In the genomic region with DNA sequence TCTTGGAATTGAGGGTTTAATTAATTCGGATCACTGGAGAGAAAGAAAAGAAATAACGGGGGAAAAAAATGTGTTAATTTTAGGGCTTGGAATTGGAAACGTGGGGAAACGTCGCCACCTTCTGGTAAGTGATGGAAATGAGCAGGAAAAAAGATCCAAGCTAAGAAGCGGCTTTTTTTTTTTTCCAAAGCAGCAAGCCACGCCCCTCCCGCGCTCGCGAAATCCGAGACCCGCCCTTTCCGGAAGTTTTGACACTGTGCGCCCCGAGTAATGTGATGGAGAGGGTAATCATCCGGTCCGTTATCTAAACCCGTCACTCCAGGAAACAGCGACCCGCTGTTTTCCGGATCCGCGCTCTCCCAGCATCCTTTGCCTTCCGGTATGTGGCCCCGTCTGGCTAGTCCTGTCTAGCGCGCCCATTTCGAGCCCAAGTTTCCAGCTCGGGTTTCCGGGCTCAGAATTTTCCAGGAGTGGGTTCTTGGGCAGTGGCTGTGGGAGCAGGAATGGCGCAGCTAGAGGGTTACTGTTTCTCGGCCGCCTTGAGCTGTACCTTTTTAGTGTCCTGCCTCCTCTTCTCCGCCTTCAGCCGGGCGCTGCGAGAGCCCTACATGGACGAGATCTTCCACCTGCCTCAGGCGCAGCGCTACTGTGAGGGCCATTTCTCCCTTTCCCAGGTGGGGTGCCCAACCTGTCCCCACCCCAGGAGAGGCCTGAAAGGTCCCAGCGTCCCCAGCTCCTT, we compare ENCODE assay signal across 8 cellular contexts. TPM values are rescaled to one million over a fixed set of nuclear protein-coding genes. Genes with fewer than 3 reads are reported as not detected.
DNase-seq lines count a peak whose midpoint lies in the region; ATAC-seq and TF ChIP-seq lines count a peak whose summit lies in the region.

A gene with protein sequence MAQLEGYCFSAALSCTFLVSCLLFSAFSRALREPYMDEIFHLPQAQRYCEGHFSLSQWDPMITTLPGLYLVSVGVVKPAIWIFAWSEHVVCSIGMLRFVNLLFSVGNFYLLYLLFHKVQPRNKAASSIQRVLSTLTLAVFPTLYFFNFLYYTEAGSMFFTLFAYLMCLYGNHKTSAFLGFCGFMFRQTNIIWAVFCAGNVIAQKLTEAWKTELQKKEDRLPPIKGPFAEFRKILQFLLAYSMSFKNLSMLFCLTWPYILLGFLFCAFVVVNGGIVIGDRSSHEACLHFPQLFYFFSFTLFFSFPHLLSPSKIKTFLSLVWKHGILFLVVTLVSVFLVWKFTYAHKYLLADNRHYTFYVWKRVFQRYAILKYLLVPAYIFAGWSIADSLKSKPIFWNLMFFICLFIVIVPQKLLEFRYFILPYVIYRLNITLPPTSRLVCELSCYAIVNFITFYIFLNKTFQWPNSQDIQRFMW (plus strand): TSS at position 384 of the 739 bp plus-strand sequence. CDS start 120 bp downstream, at position 504.

- H3K36me3 ChIP-seq in kidney epithelial cell (ENCODE audit: control insufficient read depth, insufficient read depth, low read length), result no peaks in the 10 kb centered on the region

- ATAC-seq in GM18909 (IDR thresholded peaks at IDR 0.05; ENCODE audit: poor library complexity, unreplicated experiment), result peak; percentile 100
- ATAC-seq in HG03175 (IDR thresholded peaks at IDR 0.05; ENCODE audit: unreplicated experiment), result peak; percentile 100

- DNase-seq in AG08396 (ENCODE audit: low spot score) (peak; percentile 91), NCI-H446 treated with DMSO at 0.1 percent for 48 hours (lab: John Stamatoyannopoulos, UW) (peak; percentile 86), cerebellum (ENCODE audit: low spot score) (peak; percentile 89), kidney epithelial cell (ENCODE audit: low read depth) (peak; percentile 67)
- peak; percentile 86 for DNase-seq in activated CD4-positive, CD25-positive, alpha-beta regulatory T cell treated with anti-CD3 and anti-CD28 coated beads, Interleukin-2, amount 50 U/mL, for 72 hours
- DNase-seq in stimulated activated CD4-positive, alpha-beta T cell treated with anti-CD3 and anti-CD28 coated beads, Interleukin-15, amount 100 ng/mL, for 48 hours (ENCODE audit: low read depth in 2 of 2), result peak; percentile 83 to 89

- TF ChIP-seq CTCF in kidney epithelial cell (IDR thresholded peaks at IDR 0.05; ENCODE audit: insufficient read depth, low read length, poor library complexity, severe bottlenecking), result peak; percentile 44

- H3K4me3 ChIP-seq in kidney epithelial cell (ENCODE audit: low read depth, low read length), result peak within 1 kb of the TSS; percentile 69

- no peaks in the 10 kb centered on the region for H3K27me3 ChIP-seq in kidney epithelial cell (ENCODE audit: control insufficient read depth, insufficient read depth, low read length)

RNA-seq across cellular contexts. Expression of the gene that starts here (rescaled TPM):
- total RNA-seq in cerebellum (13.5 TPM), kidney epithelial cell (3.3 and 3.9 TPM in 2 replicates)

Comparison
In these comparisons a context has a peak if more than half of its experiments do, and no peak if none do; other contexts are left out.
1. Peak in every context shown above with its lines: DNase-seq, ATAC-seq and H3K4me3 ChIP-seq.